Comparison of ENCODE assay signal across 23 cellular contexts in genomic region chr7:4764402-4765007, GRCh38. TPM values are rescaled to one million over a fixed set of nuclear protein-coding genes. Genes with fewer than 3 reads are reported as not detected.
A peak's percentile ranks its signal among the peaks of the same experiment; 100 is the strongest.
DNase-seq lines count a peak whose midpoint lies in the region; ATAC-seq and TF ChIP-seq lines count a peak whose summit lies in the region.
"Had no signal": no experiment of that assay in that cellular context is flagged by ENCODE, and none has a peak within 500 bp of the region (broad histone marks: within the 10 kb centered on the region; RNA-seq: fewer than 3 reads in every experiment).

No MANE protein-coding gene starts in this region.

- H3K4me3 Mint-ChIP-seq in WTC11, result no peak overlapping the region

- peak; percentile 55 for DNase-seq in MV-4-11 (lab: John Stamatoyannopoulos, UW)
- no peak for DNase-seq in WTC11 (ENCODE audit: low spot score)
- no peak for DNase-seq in coronary artery (ENCODE audit: low spot score)
- DNase-seq in cerebellum (ENCODE audit: low spot score), result no peak
- DNase-seq: activated CD4-positive, alpha-beta T cell treated with anti-CD3 and anti-CD28 coated beads, Interleukin-2, amount 50 U/mL, for 48 hours; activated effector memory CD4-positive, alpha-beta T cell treated with anti-CD3 and anti-CD28 coated beads, Interleukin-2, amount 50 U/mL, for 16 hours; Calu3; DND-41; glutamatergic neuron; GM23248; Karpas-422; midbrain; NCI-H146; NCI-H446 treated with DMSO at 0.1 percent for 48 hours; stimulated activated CD4-positive, alpha-beta T cell treated with anti-CD3 and anti-CD28 coated beads, Interleukin-4, amount 100 ng/mL, for 4 hours; stimulated activated naive CD4-positive, alpha-beta T cell treated with Interleukin-2 at 50 U/mL for 16 hours; T-helper 1 cell; tibial artery had no signal

- H3K36me3 ChIP-seq in muscle layer of colon (ENCODE audit: insufficient read depth, low read length) (peaks cover 41% of the 10 kb centered on the region), stomach smooth muscle (ENCODE audit: control insufficient read depth in 2 of 2, insufficient read depth in 2 of 2, low read length in 2 of 2) (peaks cover 22 to 34% of the 10 kb centered on the region in 2 donors)

- POLR2A ChIA-PET in WTC11 (lab: Charles Lee), result no interaction called here

- H3K9me3 Mint-ChIP-seq in WTC11, result no peaks in the 10 kb centered on the region

- H3K27ac ChIP-seq in muscle layer of colon (ENCODE audit: low read depth, low read length), result peak overlapping the region; percentile 97
- H3K27ac ChIP-seq in stomach smooth muscle (ENCODE audit: low read length), result peak overlapping the region; percentile 99
- no peak overlapping the region for H3K27ac ChIP-seq in coronary artery
- H3K27ac ChIP-seq: GM23248, parathyroid adenoma, tibial artery had no signal

- H3K27me3 Mint-ChIP-seq in WTC11 (ENCODE audit: low read depth), result no peaks in the 10 kb centered on the region

- H3K4me3 ChIP-seq in muscle layer of colon (ENCODE audit: low read depth in 1 of 2, low read length in 2 of 2) (peak overlapping the region in 1 of 2 donors; percentile 28), stomach smooth muscle (ENCODE audit: low read length in 2 of 2) (no peak overlapping the region), coronary artery (no peak overlapping the region)
- H3K4me3 ChIP-seq: GM23248, tibial artery had no signal

- peaks cover 29% of the 10 kb centered on the region for H3K4me1 ChIP-seq in muscle layer of colon (ENCODE audit: insufficient read depth, low read length)
- H3K4me1 ChIP-seq in stomach smooth muscle (ENCODE audit: control insufficient read depth, insufficient read depth, low read length), result peaks cover 47% of the 10 kb centered on the region
- H3K4me1 ChIP-seq: parathyroid adenoma had no signal

- H3K9ac ChIP-seq in muscle layer of colon (ENCODE audit: low read length) (no peak overlapping the region), stomach smooth muscle (ENCODE audit: low read length in 2 of 2) (peak overlapping the region in 1 of 2 donors; percentile 81)
- H3K9ac ChIP-seq: GM23248, parathyroid adenoma had no signal

- no peaks in the 10 kb centered on the region for H3K9me3 ChIP-seq in muscle layer of colon (ENCODE audit: low read length)
- H3K9me3 ChIP-seq in stomach smooth muscle (ENCODE audit: control insufficient read depth in 2 of 2, low read length in 2 of 2), result no peaks in the 10 kb centered on the region
- H3K9me3 ChIP-seq: tibial artery had no signal

- H3K36me3 Mint-ChIP-seq in WTC11, result peaks cover 12% of the 10 kb centered on the region

- 0 out of 2 replicates have a peak overlapping the region, but pooled peaks have one; percentile 37 for H3K27ac Mint-ChIP-seq in WTC11

- H3K27me3 ChIP-seq in muscle layer of colon (ENCODE audit: control insufficient read depth in 1 of 2, insufficient read depth in 2 of 2, low read length in 2 of 2) (no peaks in the 10 kb centered on the region), stomach smooth muscle (ENCODE audit: control insufficient read depth in 1 of 2, insufficient read depth in 2 of 2, low read length in 2 of 2) (no peaks in the 10 kb centered on the region)
- H3K27me3 ChIP-seq: tibial artery had no signal

- ATAC-seq in WTC11 (no peak), GM18520 (IDR thresholded peaks at IDR 0.05; ENCODE audit: unreplicated experiment) (no peak)
- ATAC-seq: sciatic nerve had no signal

- CTCF ChIA-PET in WTC11 (lab: Charles Lee), result no interaction called here

- TF ChIP-seq CTCF in WTC11 (IDR thresholded peaks at IDR 0.05), result no peak
- TF ChIP-seq CTCF in coronary artery (IDR thresholded peaks at IDR 0.05), result no peak

- H3K4me1 Mint-ChIP-seq in WTC11, result no peaks in the 10 kb centered on the region

TF ChIP-seq in WTC11, 78 proteins besides CTCF, POLR2A, EP300 and RAD21:
- TF ChIP-seq ZNF396 (CRISPR knock-in tag; IDR thresholded peaks at IDR 0.05; ENCODE audit: borderline replicate concordance) (no peak), RORB (CRISPR knock-in tag; IDR thresholded peaks at IDR 0.05) (no peak), TEAD1 (CRISPR knock-in tag; IDR thresholded peaks at IDR 0.05) (no peak), ZNF138 (CRISPR knock-in tag; conservative IDR thresholded peaks at IDR 0.05) (no peak), CREB1 (CRISPR knock-in tag; IDR thresholded peaks at IDR 0.05) (no peak), MXD4 (CRISPR knock-in tag; IDR thresholded peaks at IDR 0.05; ENCODE audit: borderline replicate concordance) (no peak), MLX (CRISPR knock-in tag; IDR thresholded peaks at IDR 0.05) (no peak)
- TF ChIP-seq, protein P1, sequence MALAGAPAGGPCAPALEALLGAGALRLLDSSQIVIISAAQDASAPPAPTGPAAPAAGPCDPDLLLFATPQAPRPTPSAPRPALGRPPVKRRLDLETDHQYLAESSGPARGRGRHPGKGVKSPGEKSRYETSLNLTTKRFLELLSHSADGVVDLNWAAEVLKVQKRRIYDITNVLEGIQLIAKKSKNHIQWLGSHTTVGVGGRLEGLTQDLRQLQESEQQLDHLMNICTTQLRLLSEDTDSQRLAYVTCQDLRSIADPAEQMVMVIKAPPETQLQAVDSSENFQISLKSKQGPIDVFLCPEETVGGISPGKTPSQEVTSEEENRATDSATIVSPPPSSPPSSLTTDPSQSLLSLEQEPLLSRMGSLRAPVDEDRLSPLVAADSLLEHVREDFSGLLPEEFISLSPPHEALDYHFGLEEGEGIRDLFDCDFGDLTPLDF (CRISPR knock-in tag; IDR thresholded peaks at IDR 0.05), result no peak

RNA-seq across cellular contexts. Expression of gene AP5Z1, which starts 10.9 kb away (rescaled TPM):
- total RNA-seq in WTC11 (2021) (25.6 to 29.4 TPM (median 27.9 TPM) in 3 replicates), cerebellum (14.9 TPM)

Comparison
In these comparisons a context has a peak if more than half of its experiments do, and no peak if none do; other contexts are left out.
1. H3K27ac ChIP-seq: peak in muscle layer of colon (single experiment) and stomach smooth muscle (single experiment); none in coronary artery (0 of 2).